30 cellular contexts compared by ENCODE assay signal in the genomic region with DNA sequence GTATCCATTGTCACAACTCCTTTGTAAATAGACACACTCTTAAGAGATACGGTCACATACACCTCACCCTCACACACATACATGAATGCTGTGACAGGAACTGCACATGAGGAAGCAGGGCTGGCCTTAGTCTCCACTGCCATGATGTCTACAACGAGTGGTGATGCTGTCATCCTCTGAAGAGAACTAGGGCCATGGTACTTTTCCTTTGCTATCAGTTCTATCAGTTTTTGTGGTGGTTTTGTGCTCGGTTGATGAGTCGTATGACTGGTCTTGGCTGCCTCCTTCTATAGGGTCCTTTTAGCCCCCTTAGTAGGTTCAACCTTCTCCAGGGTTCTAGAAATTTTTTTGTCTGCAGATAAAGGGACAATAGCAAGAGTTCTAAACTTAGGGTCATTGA.
"Had no signal": no experiment of that assay in that cellular context is flagged by ENCODE, and none has a peak within 500 bp of the region (broad histone marks: within the 10 kb centered on the region; RNA-seq: fewer than 3 reads in every experiment).

No MANE protein-coding gene starts in this region.

- ATAC-seq: natural killer cell; psoas muscle; right cardiac atrium; right lobe of liver; stimulated activated effector memory CD8-positive, alpha-beta T cell treated with anti-CD3 and anti-CD28 coated beads, Interleukin-12 subunit alpha, Interleukin-12 subunit beta, amount 100 ng/mL, for 72 hours; stimulated activated naive B cell treated with anti-CD40 and anti-IgM and Interleukin-4, amounts not matched to agents 10 μg/mL and 1 μg/mL and 100 μg/mL, for 72 hours had no signal

- H3K27me3 ChIP-seq: neural progenitor cell, ovary, right lobe of liver, sigmoid colon, suprapubic skin, testis, vagina had no signal

- H3K27ac ChIP-seq: neural progenitor cell, ovary, parathyroid adenoma, psoas muscle, right lobe of liver, sigmoid colon, stomach, suprapubic skin, testis, tibial artery, transverse colon, vagina had no signal

- H3K4me3 ChIP-seq: neural progenitor cell, ovary, psoas muscle, right lobe of liver, sigmoid colon, stomach, suprapubic skin, testis, tibial artery, transverse colon, vagina had no signal

- FAIRE-seq: small intestine, urothelium cell line had no signal

- H3K9ac ChIP-seq: neural progenitor cell, parathyroid adenoma had no signal

- H3K36me3 ChIP-seq: neural progenitor cell, ovary, right lobe of liver, sigmoid colon, stomach, suprapubic skin, tibial artery, transverse colon, vagina had no signal

- H3K79me2 ChIP-seq: parathyroid adenoma had no signal

- H3K4me2 ChIP-seq: neural progenitor cell had no signal

- H3K4me1 ChIP-seq: parathyroid adenoma, psoas muscle, right lobe of liver, sigmoid colon, stomach, suprapubic skin, testis, tibial artery, transverse colon, vagina had no signal

- H3K27ac Mint-ChIP-seq: naive B cell; natural killer cell; nephron; neural progenitor cell; progenitor cell of endocrine pancreas; stimulated activated effector memory CD8-positive, alpha-beta T cell treated with anti-CD3 and anti-CD28 coated beads, Interleukin-12 subunit alpha, Interleukin-12 subunit beta, amount 100 ng/mL, for 72 hours; stimulated activated naive B cell treated with anti-CD40 and anti-IgM and Interleukin-4, amounts not matched to agents 10 μg/mL and 1 μg/mL and 100 μg/mL, for 72 hours; stimulated activated naive CD8-positive, alpha-beta T cell treated with anti-CD3 and anti-CD28 coated beads, Interleukin-15, Interleukin-2, amounts not matched to agents 100 ng/mL and 50 ng/mL, for 24 hours; type B pancreatic cell had no signal

- H3K4me1 Mint-ChIP-seq: naive B cell; natural killer cell; stimulated activated effector memory CD8-positive, alpha-beta T cell treated with anti-CD3 and anti-CD28 coated beads, Interleukin-12 subunit alpha, Interleukin-12 subunit beta, amount 100 ng/mL, for 72 hours; stimulated activated naive B cell treated with anti-CD40 and anti-IgM and Interleukin-4, amounts not matched to agents 10 μg/mL and 1 μg/mL and 100 μg/mL, for 72 hours had no signal

- H3K9me3 ChIP-seq: ovary, psoas muscle, right lobe of liver, sigmoid colon, stomach, suprapubic skin, testis, tibial artery, transverse colon, vagina had no signal

- H3K36me3 Mint-ChIP-seq: naive B cell; natural killer cell; neural progenitor cell; stimulated activated effector memory CD8-positive, alpha-beta T cell treated with anti-CD3 and anti-CD28 coated beads, Interleukin-12 subunit alpha, Interleukin-12 subunit beta, amount 100 ng/mL, for 72 hours; stimulated activated naive B cell treated with anti-CD40 and anti-IgM and Interleukin-4, amounts not matched to agents 10 μg/mL and 1 μg/mL and 100 μg/mL, for 72 hours; type B pancreatic cell had no signal

- H3K4me3 Mint-ChIP-seq: naive B cell; natural killer cell; nephron; neural progenitor cell; stimulated activated effector memory CD8-positive, alpha-beta T cell treated with anti-CD3 and anti-CD28 coated beads, Interleukin-12 subunit alpha, Interleukin-12 subunit beta, amount 100 ng/mL, for 72 hours; stimulated activated naive B cell treated with anti-CD40 and anti-IgM and Interleukin-4, amounts not matched to agents 10 μg/mL and 1 μg/mL and 100 μg/mL, for 72 hours; stimulated activated naive CD8-positive, alpha-beta T cell treated with anti-CD3 and anti-CD28 coated beads, Interleukin-15, Interleukin-2, amounts not matched to agents 100 ng/mL and 50 ng/mL, for 24 hours; type B pancreatic cell had no signal

- DNase-seq: naive B cell; natural killer cell; occipital lobe; ovary; posterior cingulate gyrus; psoas muscle; right cardiac atrium; right lobe of liver; sigmoid colon; small intestine; stimulated activated CD4-positive, alpha-beta T cell treated with anti-CD3 and anti-CD28 coated beads, Interleukin-15, amount 100 ng/mL, for 24 hours; stimulated activated CD4-positive, alpha-beta T cell treated with anti-CD3 and anti-CD28 coated beads, Interleukin-2, amount 100 ng/mL, for 24 hours; stimulated activated CD4-positive, alpha-beta T cell treated with anti-CD3 and anti-CD28 coated beads, Interleukin-2, amount 100 ng/mL, for 48 hours; stimulated activated CD4-positive, alpha-beta T cell treated with anti-CD3 and anti-CD28 coated beads, Interleukin-4, amount 100 ng/mL, for 24 hours; stimulated activated naive B cell treated with anti-CD40 and anti-IgM and Interleukin-4, amounts not matched to agents 10 μg/mL and 1 μg/mL and 100 μg/mL, for 72 hours; stimulated activated naive CD4-positive, alpha-beta T cell treated with Interleukin-2 at 50 U/mL for 16 hours; stomach; testis; tibial artery; transverse colon had no signal

- H3K9me3 Mint-ChIP-seq: naive B cell; natural killer cell; nephron; neural progenitor cell; stimulated activated effector memory CD8-positive, alpha-beta T cell treated with anti-CD3 and anti-CD28 coated beads, Interleukin-12 subunit alpha, Interleukin-12 subunit beta, amount 100 ng/mL, for 72 hours; stimulated activated naive B cell treated with anti-CD40 and anti-IgM and Interleukin-4, amounts not matched to agents 10 μg/mL and 1 μg/mL and 100 μg/mL, for 72 hours; stimulated activated naive CD8-positive, alpha-beta T cell treated with anti-CD3 and anti-CD28 coated beads, Interleukin-15, Interleukin-2, amounts not matched to agents 100 ng/mL and 50 ng/mL, for 24 hours; type B pancreatic cell had no signal

- H2AFZ ChIP-seq: neural progenitor cell, parathyroid adenoma had no signal
